ENCODE assay signal across 1 cellular context in genomic region chr2:68643011-68643873, GRCh38.
A peak's percentile ranks its signal among the peaks of the same experiment; 100 is the strongest.
TF ChIP-seq lines count a peak whose summit lies in the region.

TSS of gene PROKR1 (plus strand) at chr2:68643579. CDS start at chr2:68645822, 2,243 bp downstream.

TF ChIP-seq in K562, 482 proteins besides CTCF, POLR2A, EP300 and RAD21 (continued from another document and continues in another):
- TF ChIP-seq UBTF (IDR thresholded peaks at IDR 0.05; ENCODE audit: borderline replicate concordance in 1 of 2, low read depth in 2 of 2, low read length in 2 of 2) (peak in 1 of 2 experiments; percentile 75; a peak in 1 of 4 replicates), MYC (IDR thresholded peaks at IDR 0.05; ENCODE audit: low read depth, low read length) (0 out of 2 replicates have a peak, but pooled peaks have one; percentile 10), MYC (CRISPR knock-in tag; IDR thresholded peaks at IDR 0.05; ENCODE audit: borderline replicate concordance, low read depth) (no peak), TRIM24 (IDR thresholded peaks at IDR 0.05) (0 out of 4 replicates have a peak, but pooled peaks of 1 of the 2 experiments have one; percentile 17), MAX (CRISPR knock-in tag; IDR thresholded peaks at IDR 0.05) (0 out of 2 replicates have a peak, but pooled peaks have one; percentile 19), TGIF2 (CRISPR knock-in tag; IDR thresholded peaks at IDR 0.05) (peak; percentile 77; the same call in 1 of the 2 replicates), TFAP4 (CRISPR knock-in tag; IDR thresholded peaks at IDR 0.05; ENCODE audit: borderline replicate concordance) (peak; percentile 89), RBM22 (IDR thresholded peaks at IDR 0.05; ENCODE audit: low read depth, low read length, poor library complexity, severe bottlenecking) (peak; percentile 22), E2F3 (CRISPR knock-in tag; IDR thresholded peaks at IDR 0.05) (peak; percentile 9; the same call in 1 of the 2 replicates), CTBP1 (IDR thresholded peaks at IDR 0.05; ENCODE audit: borderline replicate concordance) (peak; percentile 77), HNRNPL (IDR thresholded peaks at IDR 0.05; ENCODE audit: low read depth, low read length) (peak; percentile 67; the same call in 1 of the 2 replicates), CXXC5 (CRISPR knock-in tag; IDR thresholded peaks at IDR 0.05) (peak; percentile 74), ZNF766 (CRISPR knock-in tag; conservative IDR thresholded peaks at IDR 0.05) (no peak), ETV5 (CRISPR knock-in tag; IDR thresholded peaks at IDR 0.05; ENCODE audit: low read depth) (peak; percentile 22; the same call in 1 of the 2 replicates), PHF8 (IDR thresholded peaks at IDR 0.05; ENCODE audit: borderline replicate concordance, low read length) (peak; percentile 15; the same call in 1 of the 2 replicates), SIN3B (IDR thresholded peaks at IDR 0.05; ENCODE audit: low read depth) (peak; percentile 15; the same call in 1 of the 2 replicates), FOXM1 (IDR thresholded peaks at IDR 0.05; ENCODE audit: low read depth) (no peak), FOXM1 (CRISPR knock-in tag; IDR thresholded peaks at IDR 0.05; ENCODE audit: low read depth) (peak; percentile 35; the same call in 1 of the 2 replicates), ZBTB1 (CRISPR knock-in tag; IDR thresholded peaks at IDR 0.05; ENCODE audit: borderline replicate concordance, low read depth) (0 out of 2 replicates have a peak, but pooled peaks have one; percentile 51), GATAD2B (IDR thresholded peaks at IDR 0.05; ENCODE audit: borderline replicate concordance) (peak; percentile 46; the same call in 1 of the 2 replicates), NR4A1 (CRISPR knock-in tag; IDR thresholded peaks at IDR 0.05) (no peak), NR4A1 (tag; IDR thresholded peaks at IDR 0.05) (0 out of 2 replicates have a peak, but pooled peaks have one; percentile 42), SMARCB1 (IDR thresholded peaks at IDR 0.05; ENCODE audit: insufficient read length, low read depth) (no peak), ESRRA (IDR thresholded peaks at IDR 0.05; ENCODE audit: borderline replicate concordance, low read depth) (0 out of 2 replicates have a peak, but pooled peaks have one; percentile 11), FIP1L1 (IDR thresholded peaks at IDR 0.05; ENCODE audit: low read depth, low read length, poor library complexity, severe bottlenecking) (peak; percentile 20), MGA (IDR thresholded peaks at IDR 0.05) (peak; percentile 71), L3MBTL2 (IDR thresholded peaks at IDR 0.05) (peak; percentile 95), ZBTB7A (IDR thresholded peaks at IDR 0.05; ENCODE audit: borderline replicate concordance, control insufficient read depth, low read depth, low read length) (peak; percentile 25; the same call in 1 of the 2 replicates), ZKSCAN8 (CRISPR knock-in tag; IDR thresholded peaks at IDR 0.05) (no peak), NRF1 (conservative IDR thresholded peaks at IDR 0.05 in 1 of 2, IDR thresholded peaks at IDR 0.05 in 1 of 2) (peak; percentile 54 to 61; a peak in 2 of 4 replicates), CCNT2 (IDR thresholded peaks at IDR 0.05; ENCODE audit: borderline replicate concordance, extremely low read depth, insufficient read length, low read depth, low read length) (no peak), HNRNPK (IDR thresholded peaks at IDR 0.05; ENCODE audit: low read depth, low read length, poor library complexity, severe bottlenecking) (peak; percentile 50), ZFX (CRISPR knock-in tag; IDR thresholded peaks at IDR 0.05) (peak; percentile 57; the same call in 1 of the 2 replicates), ZBTB17 (CRISPR knock-in tag; IDR thresholded peaks at IDR 0.05) (0 out of 2 replicates have a peak, but pooled peaks have one; percentile 12), ATF7 (IDR thresholded peaks at IDR 0.05) (0 out of 2 replicates have a peak, but pooled peaks have one; percentile 17), ZNF12 (CRISPR knock-in tag; IDR thresholded peaks at IDR 0.05) (0 out of 2 replicates have a peak, but pooled peaks have one; percentile 33), TAF1 (IDR thresholded peaks at IDR 0.05; ENCODE audit: control insufficient read depth, extremely low read depth, insufficient read depth, low read length, severe bottlenecking) (no peak), SMAD4 (CRISPR knock-in tag; conservative IDR thresholded peaks at IDR 0.05) (peak; percentile 69; the same call in 1 of the 2 replicates), ZNF592 (IDR thresholded peaks at IDR 0.05) (peak; percentile 76), ZNF699 (CRISPR knock-in tag; IDR thresholded peaks at IDR 0.05; ENCODE audit: insufficient replicate concordance) (no peak), KLF10 (CRISPR knock-in tag; IDR thresholded peaks at IDR 0.05) (no peak)
